In the genomic region with DNA sequence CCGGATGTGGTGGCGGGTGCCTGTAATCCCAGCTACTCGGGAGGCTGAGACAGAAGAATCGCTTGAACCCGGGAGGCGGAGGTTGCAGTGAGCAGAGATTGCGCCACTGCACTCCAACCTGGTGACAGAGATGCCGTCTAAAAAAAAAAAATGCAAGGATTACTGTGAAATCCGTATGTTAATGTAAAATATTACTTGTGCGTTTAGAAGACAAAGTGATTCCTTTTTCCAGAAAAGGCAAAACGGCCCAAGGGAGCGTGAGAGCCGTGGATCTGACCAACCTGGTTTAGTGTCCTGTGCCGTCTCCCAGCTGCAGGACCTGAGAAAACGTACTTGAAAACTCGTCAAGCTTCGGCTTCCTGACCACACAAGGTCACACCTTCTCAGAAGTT, we compare ENCODE assay signal across 8 cellular contexts. TPM values are rescaled to one million over a fixed set of nuclear protein-coding genes. Genes with fewer than 3 reads are reported as not detected.
A peak's percentile ranks its signal among the peaks of the same experiment; 100 is the strongest.
DNase-seq lines count a peak whose midpoint lies in the region; ATAC-seq and TF ChIP-seq lines count a peak whose summit lies in the region.

No MANE protein-coding gene starts in this region.

- POLR2A ChIA-PET in activated CD4-positive, alpha-beta T cell treated with anti-CD3 and anti-CD28 coated beads for 36 hours (lab: Charles Lee) = interaction anchor here (0.6 to 1.4 kb wide), 2 partner anchors 14 to 87 kb away, joined by 3 to 5 read pairs; no protein-coding TSS in a partner anchor

- in situ Hi-C loops in KBM-7 (cut with MboI; ENCODE audit: low pct_unique_long_range_greater_than_20kb, low sequenced_read_pairs) = loop anchor here (10.0 to 25.0 kb wide), 2 partner anchors 53 to 104 kb away; no protein-coding TSS in a partner anchor

- no peak for TF ChIP-seq EP300 in suprapubic skin (IDR thresholded peaks at IDR 0.05)

- H3K27ac Mint-ChIP-seq in activated CD4-positive, alpha-beta T cell treated with anti-CD3 and anti-CD28 coated beads for 36 hours = peak overlapping the region; percentile 82

- H3K27ac ChIP-seq in adrenal gland (peak overlapping the region; percentile 81 to 96 (median 91)), layer of hippocampus (ENCODE audit: low read depth, low read length) (peak overlapping the region; percentile 85), suprapubic skin (peak overlapping the region; percentile 94)

- WGBS in adrenal gland, 4 donors = 30 to 36% (median 35%) methylated on average over 17 of the region's 17 CpGs
- WGBS in suprapubic skin = 44% methylated on average over 17 of the region's 17 CpGs

- no peak for TF ChIP-seq CTCF in adrenal gland (IDR thresholded peaks at IDR 0.05)
- no peak for TF ChIP-seq CTCF in suprapubic skin (IDR thresholded peaks at IDR 0.05)

- H3K9me3 ChIP-seq in adrenal gland (replicated peaks in 1 of 3) = no peaks in the 10 kb centered on the region
- H3K9me3 ChIP-seq in suprapubic skin = no peaks in the 10 kb centered on the region

- H3K4me3 Mint-ChIP-seq in activated CD4-positive, alpha-beta T cell treated with anti-CD3 and anti-CD28 coated beads for 36 hours = peak overlapping the region; percentile 84

- H3K4me1 ChIP-seq in adrenal gland (replicated peaks in 1 of 2) (peaks cover 13 to 31% of the 10 kb centered on the region in 2 donors), suprapubic skin (peaks cover 43% of the 10 kb centered on the region)

- H3K4me1 Mint-ChIP-seq in activated CD4-positive, alpha-beta T cell treated with anti-CD3 and anti-CD28 coated beads for 36 hours = peaks cover 35% of the 10 kb centered on the region

- DNase-seq in activated CD4-positive, alpha-beta T cell treated with anti-CD3 and anti-CD28 coated beads for 36 hours = no peak
- no peak for DNase-seq in activated CD4-positive, alpha-beta T cell treated with anti-CD3 and anti-CD28 coated beads for 1 hour
- DNase-seq in adrenal gland (no peak), suprapubic skin (ENCODE audit: low spot score in 2 of 2) (no peak), globus pallidus (ENCODE audit: low spot score) (no peak), KBM-7 (no peak)
- DNase-seq in stimulated activated CD4-positive, alpha-beta T cell treated with anti-CD3 and anti-CD28 coated beads, Interleukin-1b, Interleukin-23, amount 100 ng/mL, for 48 hours = no peak

- CTCF ChIA-PET in activated CD4-positive, alpha-beta T cell treated with anti-CD3 and anti-CD28 coated beads for 36 hours (lab: Charles Lee) = interaction anchor here (1.0 to 7.7 kb wide), 6 partner anchors 10 to 84 kb away, joined by 3 to 64 read pairs (median 6); no protein-coding TSS in a partner anchor

- TF ChIP-seq POLR2A in adrenal gland (IDR thresholded peaks at IDR 0.05) (no peak), suprapubic skin (IDR thresholded peaks at IDR 0.05) (no peak)

- peaks cover 24% of the 10 kb centered on the region for H3K36me3 Mint-ChIP-seq in activated CD4-positive, alpha-beta T cell treated with anti-CD3 and anti-CD28 coated beads for 36 hours (ENCODE audit: low read depth)

- ATAC-seq in activated CD4-positive, alpha-beta T cell treated with anti-CD3 and anti-CD28 coated beads for 36 hours = no peak

- no peaks in the 10 kb centered on the region for H3K9me3 Mint-ChIP-seq in activated CD4-positive, alpha-beta T cell treated with anti-CD3 and anti-CD28 coated beads for 36 hours (ENCODE audit: low read depth)

- H3K27me3 ChIP-seq in adrenal gland = no peaks in the 10 kb centered on the region
- no peaks in the 10 kb centered on the region for H3K27me3 ChIP-seq in layer of hippocampus (ENCODE audit: control insufficient read depth, insufficient read depth, low read length)
- H3K27me3 ChIP-seq in suprapubic skin = no peaks in the 10 kb centered on the region

- H3K27me3 Mint-ChIP-seq in activated CD4-positive, alpha-beta T cell treated with anti-CD3 and anti-CD28 coated beads for 36 hours = no peaks in the 10 kb centered on the region

- H3K4me3 ChIP-seq in adrenal gland (peak overlapping the region in 3 of 4 donors; percentile 60 to 79 (median 62)), suprapubic skin (peak overlapping the region; percentile 84)

- intact Hi-C loops in activated CD4-positive, alpha-beta T cell treated with anti-CD3 and anti-CD28 coated beads for 36 hours (cut with DNase I, micrococcal nuclease) = loop anchor here (5.0 kb wide), 3 partner anchors 36 to 614 kb away; a partner anchor contains a TSS
- intact Hi-C loops in adrenal gland (cut with DNase I) = loop anchor here in 1 of 2 donors (10.0 kb wide), 1 partner anchor 73 kb away; a partner anchor contains a TSS

- H3K36me3 ChIP-seq in adrenal gland (replicated peaks in 1 of 2) (no peaks in the 10 kb centered on the region), suprapubic skin (no peaks in the 10 kb centered on the region)

RNA-seq across cellular contexts. Expression of a gene that starts 0.9 kb away (rescaled TPM):
- 10 to 100 TPM; 51.6 to 69.0 TPM for total RNA-seq in activated CD4-positive, alpha-beta T cell treated with anti-CD3 and anti-CD28 coated beads for 36 hours
- total RNA-seq in adrenal gland (10 to 100 TPM; 42.6 to 60.8 (median 48.4) TPM), suprapubic skin (10 to 100 TPM; 38.5 to 58.3 (median 44.5) TPM)
- polyA plus RNA-seq in adrenal gland = 10 to 100 TPM; 21.9 to 26.5 (median 23.6) TPM

RNA-seq across cellular contexts. Expression of a gene that starts 37.0 kb away (rescaled TPM):
- total RNA-seq in activated CD4-positive, alpha-beta T cell treated with anti-CD3 and anti-CD28 coated beads for 36 hours = under 1 TPM; 0.14 to 0.19 TPM
- total RNA-seq in adrenal gland (1 to 10 TPM in 6 of 8 donors, under 1 TPM in 2; 0.60 to 2.3 (median 1.4) TPM), suprapubic skin (1 to 10 TPM in 3 of 4 donors, under 1 TPM in 1; 0.76 to 1.9 (median 1.6) TPM)
- polyA plus RNA-seq in adrenal gland = under 1 TPM; 0.24 to 0.79 (median 0.30) TPM
